In genomic region chr21:17818158-17819113, GRCh38 we compare ENCODE assay signal across 8 cellular contexts. TPM values are rescaled to one million over a fixed set of nuclear protein-coding genes. Genes with fewer than 3 reads are reported as not detected.
DNase-seq lines count a peak whose midpoint lies in the region; ATAC-seq and TF ChIP-seq lines count a peak whose summit lies in the region.

No MANE protein-coding gene starts in this region.

- TF ChIP-seq CTCF in Calu3 (IDR thresholded peaks at IDR 0.05; ENCODE audit: unreplicated experiment) (no peak), brain microvascular endothelial cell (IDR thresholded peaks at IDR 0.05; ENCODE audit: low read depth, low read length, missing control alignments) (no peak), spleen (IDR thresholded peaks at IDR 0.05 in 8 of 11, conservative IDR thresholded peaks at IDR 0.05 in 3 of 11) (no peak)

- intact Hi-C loops in Calu3 (cut with micrococcal nuclease; ENCODE audit: unreplicated experiment) = loop anchor here (10.0 kb wide), 1 partner anchor 134 kb away; no protein-coding TSS in a partner anchor
- intact Hi-C loops in spleen (cut with DNase I; ENCODE audit: low total_unique reads) = no loop called here

- H3K4me3 ChIP-seq in brain microvascular endothelial cell (ENCODE audit: low read depth, low read length) (peak overlapping the region; percentile 82), spleen (peak overlapping the region; percentile 48 to 89 (median 80))

- peak; percentile 13 for DNase-seq in Calu3
- peak; percentile 13 for DNase-seq in HuH-7.5 (ENCODE audit: low spot score)
- DNase-seq in T-helper 9 cell = peak; percentile 26
- peak; percentile 24 for DNase-seq in brain microvascular endothelial cell
- peak; percentile 77 for DNase-seq in islet precursor cell
- peak; percentile 93 for DNase-seq in spleen
- no peak for DNase-seq in ecto neural progenitor cell (ENCODE audit: low spot score)

- no peaks in the 10 kb centered on the region for H3K9me3 Mint-ChIP-seq in Calu3 (ENCODE audit: low read depth, unreplicated experiment)

- peak overlapping the region; percentile 99 for H3K27ac ChIP-seq in brain microvascular endothelial cell
- peak overlapping the region; percentile 89 to 96 (median 95) for H3K27ac ChIP-seq in spleen

- H3K27me3 Mint-ChIP-seq in Calu3 (ENCODE audit: unreplicated experiment) = no peaks in the 10 kb centered on the region

- no peaks in the 10 kb centered on the region for H3K9me3 ChIP-seq in spleen

- in situ Hi-C loops in brain microvascular endothelial cell (cut with HindIII; ENCODE audit: low pct_ligation_motif_present, low sequenced_read_pairs) = no loop called here

- no peaks in the 10 kb centered on the region for H3K36me3 ChIP-seq in brain microvascular endothelial cell (replicated peaks)
- peaks cover 0 to 33% (median 11%) of the 10 kb centered on the region in 6 donors for H3K36me3 ChIP-seq in spleen

- TSS peak; percentile 51 for BruUV-seq in Calu3 (replicated peaks; lab: Mats Ljungman, UMichigan)

- peak overlapping the region; percentile 86 for H3K4me3 Mint-ChIP-seq in Calu3 (ENCODE audit: low read depth, unreplicated experiment)

- CTCF ChIA-PET in Calu3 (lab: Charles Lee) = no interaction called here

- peaks cover 23 to 67% (median 55%) of the 10 kb centered on the region in 6 donors for H3K4me1 ChIP-seq in spleen

- no peak overlapping the region for H3K27ac Mint-ChIP-seq in Calu3 (ENCODE audit: unreplicated experiment)

- WGBS in spleen, 5 donors = 0% methylated on average over 31 to 56 of the region's 56 CpGs

- H3K36me3 Mint-ChIP-seq in Calu3 (ENCODE audit: insufficient read depth, unreplicated experiment) = peaks cover 21% of the 10 kb centered on the region

- H3K27me3 ChIP-seq in brain microvascular endothelial cell (replicated peaks) = no peaks in the 10 kb centered on the region
- no peaks in the 10 kb centered on the region for H3K27me3 ChIP-seq in spleen (replicated peaks in 1 of 7)

- peak; percentile 10 for ATAC-seq in GM21423 (IDR thresholded peaks at IDR 0.05; ENCODE audit: unreplicated experiment)

- TF ChIP-seq POLR2A in spleen (IDR thresholded peaks at IDR 0.05) = peak in 1 of 3 donors; percentile 21

- H3K4me1 Mint-ChIP-seq in Calu3 (ENCODE audit: low read depth, unreplicated experiment) = no peaks in the 10 kb centered on the region

RNA-seq across cellular contexts. Expression of gene C21orf91, which starts 0.7 kb away (rescaled TPM):
- 9.6 and 10.6 TPM in 2 replicates for total RNA-seq in Calu3 (2022)
- 10 to 100 TPM; 12.7 to 28.6 (median 23.6) TPM for total RNA-seq in spleen
- 1 to 10 TPM; 4.2 to 5.3 (median 4.6) TPM for polyA plus RNA-seq in spleen
